In the genomic region with DNA sequence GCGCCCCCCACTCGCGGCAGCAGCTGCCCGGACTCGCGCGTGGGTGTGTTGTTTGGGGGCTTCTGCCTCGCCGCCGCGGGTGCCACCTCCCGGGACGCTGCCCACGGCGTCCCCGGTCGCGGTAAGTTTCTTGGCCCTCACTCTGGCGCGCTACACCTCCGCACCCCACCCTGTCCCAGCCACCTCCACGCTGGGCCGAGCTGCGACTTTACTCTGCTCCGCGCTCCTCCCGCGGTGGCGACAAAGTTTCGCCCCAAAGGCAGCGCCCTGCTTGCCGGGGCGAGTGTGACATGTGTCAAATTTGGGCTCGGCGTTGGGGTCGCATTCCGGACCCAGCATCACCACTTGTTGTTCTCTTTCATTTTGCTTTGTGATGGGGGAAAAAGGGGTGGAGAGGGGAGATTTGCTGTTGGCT, we compare ENCODE assay signal across 9 cellular contexts.
DNase-seq lines count a peak whose midpoint lies in the region; ATAC-seq, FAIRE-seq and TF ChIP-seq lines count a peak whose summit lies in the region.
"Had no signal": no experiment of that assay in that cellular context is flagged by ENCODE, and none has a peak within 500 bp of the region (broad histone marks: within the 10 kb centered on the region; RNA-seq: fewer than 3 reads in every experiment).

No MANE protein-coding gene starts in this region.

- H3K27me3 ChIP-seq in AG04450 (ENCODE audit: control insufficient read depth, insufficient read depth, low read length) (peaks cover 25% of the 10 kb centered on the region), H7 (ENCODE audit: control insufficient read depth, insufficient read depth, low read length) (peaks cover 78% of the 10 kb centered on the region), left ventricle myocardium inferior (ENCODE audit: low read depth) (peaks cover 97% of the 10 kb centered on the region)

- FAIRE-seq in GM12891 (lab: Jason Lieb, UNC), result no peak
- FAIRE-seq: colon had no signal

- DNase-seq in AG04450 (ENCODE audit: low read depth, low spot score), result no peak
- peak; percentile 48 for DNase-seq in H7
- peak; percentile 12 to 22 for DNase-seq in activated T-cell treated with anti-CD3 and anti-CD28 coated beads, Interleukin-2, amount 50 U/mL, for 72 hours
- peak; percentile 26 for DNase-seq in left ventricle myocardium inferior
- DNase-seq in sciatic nerve (ENCODE audit: low spot score), result peak; percentile 69
- no peak for DNase-seq in GM12891 (ENCODE audit: insufficient read length, low spot score)

- H3K36me3 Mint-ChIP-seq in activated T-cell treated with anti-CD3 and anti-CD28 coated beads, Interleukin-2, amount 50 U/mL, for 72 hours (ENCODE audit: insufficient read depth in 2 of 2), result peaks cover 0 to 4% of the 10 kb centered on the region in 2 donors

- TF ChIP-seq POLR2A in GM12891 (IDR thresholded peaks at IDR 0.05; ENCODE audit: low read depth, low read length), result no peak

- ATAC-seq in activated T-cell treated with anti-CD3 and anti-CD28 coated beads, Interleukin-2, amount 50 U/mL, for 72 hours (replicated peaks in 1 of 2), result peak; percentile 42 to 45
- ATAC-seq in sciatic nerve (no peak), GM18511 (IDR thresholded peaks at IDR 0.05; ENCODE audit: unreplicated experiment) (no peak), HG02852 (IDR thresholded peaks at IDR 0.05; ENCODE audit: unreplicated experiment) (no peak)

- peaks cover 72% of the 10 kb centered on the region for H3K27me3 Mint-ChIP-seq in activated T-cell treated with anti-CD3 and anti-CD28 coated beads, Interleukin-2, amount 50 U/mL, for 72 hours (ENCODE audit: low read depth)

- H3K4me3 Mint-ChIP-seq in activated T-cell treated with anti-CD3 and anti-CD28 coated beads, Interleukin-2, amount 50 U/mL, for 72 hours, result peak overlapping the region; percentile 78 to 86

- intact Hi-C loops in left ventricle myocardium inferior (cut with micrococcal nuclease) (no loop called here), sciatic nerve (cut with DNase I) (no loop called here)

- H3K9me3 ChIP-seq in AG04450 (ENCODE audit: control insufficient read depth, insufficient read depth, low read length) (peaks cover 6% of the 10 kb centered on the region), left ventricle myocardium inferior (replicated peaks) (no peaks in the 10 kb centered on the region)

- H3K36me3 ChIP-seq in H7 (replicated peaks; ENCODE audit: control insufficient read depth, insufficient read depth, low read length) (no peaks in the 10 kb centered on the region), left ventricle myocardium inferior (no peaks in the 10 kb centered on the region)

- H3K27ac Mint-ChIP-seq in activated T-cell treated with anti-CD3 and anti-CD28 coated beads, Interleukin-2, amount 50 U/mL, for 72 hours, result no peak overlapping the region

- H3K4me1 ChIP-seq in left ventricle myocardium inferior, result peaks cover 48% of the 10 kb centered on the region

- no peaks in the 10 kb centered on the region for H3K9me3 Mint-ChIP-seq in activated T-cell treated with anti-CD3 and anti-CD28 coated beads, Interleukin-2, amount 50 U/mL, for 72 hours

- CTCF ChIA-PET in AG04450 (lab: Charles Lee), result no interaction called here

- H3K27ac ChIP-seq in AG04450 (ENCODE audit: low read depth, low read length) (no peak overlapping the region), left ventricle myocardium inferior (replicated peaks) (peak overlapping the region; percentile 84)

- TF ChIP-seq CTCF in AG04450 (IDR thresholded peaks at IDR 0.05; ENCODE audit: low read depth, low read length) (no peak), left ventricle myocardium inferior (IDR thresholded peaks at IDR 0.05; ENCODE audit: borderline replicate concordance) (no peak)

- POLR2A ChIA-PET in AG04450 (lab: Yijun Ruan, JAX), result interaction anchor here (0.7 kb wide), 3 partner anchors 447 to 524 kb away, joined by 3 to 4 read pairs (median 3); no protein-coding TSS in a partner anchor

- peaks cover 34% of the 10 kb centered on the region for H3K4me1 Mint-ChIP-seq in activated T-cell treated with anti-CD3 and anti-CD28 coated beads, Interleukin-2, amount 50 U/mL, for 72 hours (ENCODE audit: low read depth)

- H3K4me3 ChIP-seq in AG04450 (ENCODE audit: low read depth, low read length) (peak overlapping the region; percentile 79), H7 (ENCODE audit: insufficient read depth, low read depth, low read length) (peak overlapping the region; percentile 62), left ventricle myocardium inferior (peak overlapping the region; percentile 74)

TF ChIP-seq in GM12891, 5 proteins besides CTCF, POLR2A, EP300 and RAD21:
- TF ChIP-seq PAX5 (IDR thresholded peaks at IDR 0.05; ENCODE audit: insufficient read depth, low read length, severe bottlenecking) (no peak), SPI1 (IDR thresholded peaks at IDR 0.05; ENCODE audit: low read depth, low read length) (no peak), POLR2AphosphoS5 (IDR thresholded peaks at IDR 0.05; ENCODE audit: low read depth, low read length) (no peak), TAF1 (IDR thresholded peaks at IDR 0.05; ENCODE audit: low read depth, low read length) (no peak), POU2F2 (IDR thresholded peaks at IDR 0.05; ENCODE audit: low read depth, low read length) (no peak)

Comparison
In these comparisons a context has a peak if more than half of its experiments do, and no peak if none do; other contexts are left out.
1. DNase-seq: peak in H7 (single experiment), activated T-cell treated with anti-CD3 and anti-CD28 coated beads, Interleukin-2, amount 50 U/mL, for 72 hours (2 of 2), left ventricle myocardium inferior (single experiment) and sciatic nerve (single experiment); none in AG04450 (single experiment) and GM12891 (single experiment).
2. ATAC-seq: peak in activated T-cell treated with anti-CD3 and anti-CD28 coated beads, Interleukin-2, amount 50 U/mL, for 72 hours (2 of 2); none in sciatic nerve (single experiment), GM18511 (single experiment) and HG02852 (single experiment).
3. Peak in every context shown above with its lines, with median percentiles within 50 percentile points of each other: H3K4me3 ChIP-seq.